In genomic region chr2:39443009-39443408, GRCh38 we compare ENCODE assay signal across 8 cellular contexts.
"Had no signal": no experiment of that assay in that cellular context is flagged by ENCODE, and none has a peak within 500 bp of the region (broad histone marks: within the 10 kb centered on the region; RNA-seq: fewer than 3 reads in every experiment).

No MANE protein-coding gene starts in this region.

- ATAC-seq: HCT116 had no signal

- H2AFZ ChIP-seq: GM23248 had no signal

- H3K9ac ChIP-seq: GM23248 had no signal

- H3K4me3 ChIP-seq: GM23248, HAP-1 had no signal

- H3K27ac ChIP-seq: GM23248, HL-60 had no signal

- H3K27me3 Mint-ChIP-seq: IgD-negative memory B cell had no signal

- H3K4me3 Mint-ChIP-seq: IgD-negative memory B cell had no signal

- DNase-seq: GM23248, GOT3, H7, KG1 had no signal
